Comparison of ENCODE assay signal across 13 cellular contexts in the genomic region with DNA sequence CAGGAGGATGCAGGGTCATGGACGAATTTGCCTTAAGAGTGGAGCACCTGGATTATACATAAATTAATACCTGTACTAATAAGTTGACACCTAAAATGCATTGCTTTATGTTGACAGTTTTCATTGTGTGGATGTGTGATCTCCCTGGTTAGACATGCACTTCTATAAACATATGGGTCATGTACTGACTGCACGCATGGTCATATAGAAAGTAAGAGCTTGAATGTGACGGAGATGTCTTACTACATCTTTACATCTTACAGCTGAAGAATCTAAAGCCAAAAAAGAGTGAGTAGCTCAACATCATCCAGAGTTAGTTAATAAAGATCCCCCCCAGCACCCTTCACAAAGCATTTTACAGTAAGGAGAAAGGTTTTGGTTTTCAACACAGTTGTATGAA.
DNase-seq lines count a peak whose midpoint lies in the region; ATAC-seq and TF ChIP-seq lines count a peak whose summit lies in the region.
"Had no signal": no experiment of that assay in that cellular context is flagged by ENCODE, and none has a peak within 500 bp of the region (broad histone marks: within the 10 kb centered on the region; RNA-seq: fewer than 3 reads in every experiment).

No MANE protein-coding gene starts in this region.

- H3K4me2 ChIP-seq in GM23338: no peak overlapping the region

- H3K4me1 ChIP-seq in GM23338 (ENCODE audit: insufficient read depth): peaks cover 7% of the 10 kb centered on the region; the same call in 1 of the 2 replicates

- H4K20me1 ChIP-seq in GM23338 (replicated peaks; ENCODE audit: insufficient read depth): no peaks in the 10 kb centered on the region

- H3K4me3 Mint-ChIP-seq in endothelial cell (ENCODE audit: unreplicated experiment) (no peak overlapping the region), GM23338 (no peak overlapping the region)
- no peak overlapping the region for H3K4me3 Mint-ChIP-seq in stimulated activated effector memory CD8-positive, alpha-beta T cell treated with anti-CD3 and anti-CD28 coated beads, Interleukin-12 subunit alpha, Interleukin-12 subunit beta, amount 100 ng/mL, for 72 hours
- H3K4me3 Mint-ChIP-seq: B cell; CD4-positive, alpha-beta T cell had no signal

- H3K4me1 Mint-ChIP-seq in endothelial cell (ENCODE audit: unreplicated experiment) (peaks cover 28% of the 10 kb centered on the region), GM23338 (peaks cover 8% of the 10 kb centered on the region; the same call in 2 of the 3 replicates)
- H3K4me1 Mint-ChIP-seq in stimulated activated effector memory CD8-positive, alpha-beta T cell treated with anti-CD3 and anti-CD28 coated beads, Interleukin-12 subunit alpha, Interleukin-12 subunit beta, amount 100 ng/mL, for 72 hours: peaks cover 26% of the 10 kb centered on the region
- H3K4me1 Mint-ChIP-seq: B cell had no signal

- H3K79me2 ChIP-seq in GM23338 (replicated peaks; ENCODE audit: insufficient read depth): no peaks in the 10 kb centered on the region

- H3K27ac ChIP-seq in SK-N-MC (no peak overlapping the region; the same call in 1 of the 2 replicates), GM23338 (ENCODE audit: low read depth) (no peak overlapping the region)
- H3K27ac ChIP-seq: HL-60 had no signal

- H3K4me3 ChIP-seq in SK-N-MC (peak overlapping the region; percentile 41; the same call in 1 of the 2 replicates), GM23338 (no peak overlapping the region)

- H3K9ac ChIP-seq in SK-N-MC (ENCODE audit: insufficient read length): no peak overlapping the region

- H3K27me3 ChIP-seq in GM23338 (ENCODE audit: insufficient read depth): no peaks in the 10 kb centered on the region

- H3K9me3 ChIP-seq in SK-N-MC (ENCODE audit: low read depth, low read length): no peaks in the 10 kb centered on the region

- H3K27me3 Mint-ChIP-seq in endothelial cell (ENCODE audit: unreplicated experiment): peaks cover 3% of the 10 kb centered on the region
- H3K27me3 Mint-ChIP-seq in GM23338 (ENCODE audit: insufficient read depth, low read depth, poor library complexity): no peaks in the 10 kb centered on the region
- H3K27me3 Mint-ChIP-seq: CD4-positive, alpha-beta T cell had no signal

- TF ChIP-seq CTCF in endothelial cell (IDR thresholded peaks at IDR 0.05; ENCODE audit: unreplicated experiment) (no peak), GM23338 (conservative IDR thresholded peaks at IDR 0.05; ENCODE audit: low read depth in 2 of 2) (no peak)

- no peaks in the 10 kb centered on the region for H3K36me3 ChIP-seq in SK-N-MC (ENCODE audit: insufficient read depth, low read length)
- H3K36me3 ChIP-seq in GM23338 (ENCODE audit: insufficient read depth): no peaks in the 10 kb centered on the region

- peaks cover 0 to 18% of the 10 kb centered on the region in 2 donors for H3K9me3 Mint-ChIP-seq in activated naive CD4-positive, alpha-beta T cell treated with anti-CD3 and anti-CD28 coated beads, Interleukin-2, amount 50 U/mL, for 72 hours
- no peaks in the 10 kb centered on the region for H3K9me3 Mint-ChIP-seq in endothelial cell (ENCODE audit: unreplicated experiment)
- H3K9me3 Mint-ChIP-seq in stimulated activated effector memory CD8-positive, alpha-beta T cell treated with anti-CD3 and anti-CD28 coated beads, Interleukin-12 subunit alpha, Interleukin-12 subunit beta, amount 100 ng/mL, for 72 hours: no peaks in the 10 kb centered on the region
- no peaks in the 10 kb centered on the region; the same call in 2 of the 3 replicates for H3K9me3 Mint-ChIP-seq in GM23338
- H3K9me3 Mint-ChIP-seq: CD4-positive, alpha-beta T cell had no signal

- DNase-seq in activated naive CD4-positive, alpha-beta T cell treated with anti-CD3 and anti-CD28 coated beads, Interleukin-2, amount 50 U/mL, for 72 hours (ENCODE audit: low spot score in 2 of 2): no peak
- DNase-seq in activated naive CD4-positive, alpha-beta T cell treated with anti-CD3 and anti-CD28 coated beads, Interleukin-2, amount 50 U/mL, for 16 hours: no peak
- no peak for DNase-seq in SK-N-MC (ENCODE audit: low read depth, low spot score)
- DNase-seq in endothelial cell (ENCODE audit: low spot score): no peak
- DNase-seq in stimulated activated effector memory CD8-positive, alpha-beta T cell treated with anti-CD3 and anti-CD28 coated beads, Interleukin-12 subunit alpha, Interleukin-12 subunit beta, amount 100 ng/mL, for 72 hours (ENCODE audit: low spot score in 2 of 2): no peak
- DNase-seq in GM23338 (ENCODE audit: low spot score): no peak
- no peak for DNase-seq in midbrain (lab: John Stamatoyannopoulos, UW)
- DNase-seq: C1 segment of cervical spinal cord; CD4-positive, alpha-beta T cell; DMS79; H7 had no signal

- H3K27ac Mint-ChIP-seq in activated naive CD4-positive, alpha-beta T cell treated with anti-CD3 and anti-CD28 coated beads, Interleukin-2, amount 50 U/mL, for 72 hours: peak overlapping the region in 1 of 2 donors; percentile 0
- H3K27ac Mint-ChIP-seq in endothelial cell (ENCODE audit: unreplicated experiment) (peak overlapping the region; percentile 94), GM23338 (no peak overlapping the region)
- H3K27ac Mint-ChIP-seq in stimulated activated effector memory CD8-positive, alpha-beta T cell treated with anti-CD3 and anti-CD28 coated beads, Interleukin-12 subunit alpha, Interleukin-12 subunit beta, amount 100 ng/mL, for 72 hours: peak overlapping the region; percentile 13
- H3K27ac Mint-ChIP-seq: B cell; CD4-positive, alpha-beta T cell had no signal

- H3K9me2 ChIP-seq in GM23338 (ENCODE audit: insufficient read depth): no peaks in the 10 kb centered on the region

- peaks cover 0 to 19% of the 10 kb centered on the region in 2 donors for H3K36me3 Mint-ChIP-seq in activated naive CD4-positive, alpha-beta T cell treated with anti-CD3 and anti-CD28 coated beads, Interleukin-2, amount 50 U/mL, for 72 hours
- H3K36me3 Mint-ChIP-seq in endothelial cell (ENCODE audit: low read depth, unreplicated experiment) (no peaks in the 10 kb centered on the region), GM23338 (ENCODE audit: low read depth) (no peaks in the 10 kb centered on the region)
- H3K36me3 Mint-ChIP-seq in stimulated activated effector memory CD8-positive, alpha-beta T cell treated with anti-CD3 and anti-CD28 coated beads, Interleukin-12 subunit alpha, Interleukin-12 subunit beta, amount 100 ng/mL, for 72 hours: no peaks in the 10 kb centered on the region

- H2AFZ ChIP-seq in GM23338: no peak overlapping the region

- H3F3A ChIP-seq in GM23338 (replicated peaks; ENCODE audit: low read depth): no peaks in the 10 kb centered on the region

- peak; percentile 62 to 63 for ATAC-seq in activated naive CD4-positive, alpha-beta T cell treated with anti-CD3 and anti-CD28 coated beads, Interleukin-2, amount 50 U/mL, for 72 hours
- ATAC-seq in stimulated activated effector memory CD8-positive, alpha-beta T cell treated with anti-CD3 and anti-CD28 coated beads, Interleukin-12 subunit alpha, Interleukin-12 subunit beta, amount 100 ng/mL, for 72 hours: peak; percentile 89
- ATAC-seq in GM23338: no peak

TF ChIP-seq in GM23338, 12 proteins besides CTCF, POLR2A, EP300 and RAD21:
- TF ChIP-seq POLR2AphosphoS5 (IDR thresholded peaks at IDR 0.05; ENCODE audit: low read depth): no peak
- TF ChIP-seq CREB1 (CRISPR knock-in tag; IDR thresholded peaks at IDR 0.05; ENCODE audit: low read depth): no peak
- no peak for TF ChIP-seq NANOG (IDR thresholded peaks at IDR 0.05; ENCODE audit: borderline replicate concordance)
- TF ChIP-seq EZH2 (IDR thresholded peaks at IDR 0.05; ENCODE audit: low read depth, unreplicated experiment): no peak
- TF ChIP-seq EZH2phosphoT487 (IDR thresholded peaks at IDR 0.05; ENCODE audit: unreplicated experiment): no peak
- TF ChIP-seq, protein P1, sequence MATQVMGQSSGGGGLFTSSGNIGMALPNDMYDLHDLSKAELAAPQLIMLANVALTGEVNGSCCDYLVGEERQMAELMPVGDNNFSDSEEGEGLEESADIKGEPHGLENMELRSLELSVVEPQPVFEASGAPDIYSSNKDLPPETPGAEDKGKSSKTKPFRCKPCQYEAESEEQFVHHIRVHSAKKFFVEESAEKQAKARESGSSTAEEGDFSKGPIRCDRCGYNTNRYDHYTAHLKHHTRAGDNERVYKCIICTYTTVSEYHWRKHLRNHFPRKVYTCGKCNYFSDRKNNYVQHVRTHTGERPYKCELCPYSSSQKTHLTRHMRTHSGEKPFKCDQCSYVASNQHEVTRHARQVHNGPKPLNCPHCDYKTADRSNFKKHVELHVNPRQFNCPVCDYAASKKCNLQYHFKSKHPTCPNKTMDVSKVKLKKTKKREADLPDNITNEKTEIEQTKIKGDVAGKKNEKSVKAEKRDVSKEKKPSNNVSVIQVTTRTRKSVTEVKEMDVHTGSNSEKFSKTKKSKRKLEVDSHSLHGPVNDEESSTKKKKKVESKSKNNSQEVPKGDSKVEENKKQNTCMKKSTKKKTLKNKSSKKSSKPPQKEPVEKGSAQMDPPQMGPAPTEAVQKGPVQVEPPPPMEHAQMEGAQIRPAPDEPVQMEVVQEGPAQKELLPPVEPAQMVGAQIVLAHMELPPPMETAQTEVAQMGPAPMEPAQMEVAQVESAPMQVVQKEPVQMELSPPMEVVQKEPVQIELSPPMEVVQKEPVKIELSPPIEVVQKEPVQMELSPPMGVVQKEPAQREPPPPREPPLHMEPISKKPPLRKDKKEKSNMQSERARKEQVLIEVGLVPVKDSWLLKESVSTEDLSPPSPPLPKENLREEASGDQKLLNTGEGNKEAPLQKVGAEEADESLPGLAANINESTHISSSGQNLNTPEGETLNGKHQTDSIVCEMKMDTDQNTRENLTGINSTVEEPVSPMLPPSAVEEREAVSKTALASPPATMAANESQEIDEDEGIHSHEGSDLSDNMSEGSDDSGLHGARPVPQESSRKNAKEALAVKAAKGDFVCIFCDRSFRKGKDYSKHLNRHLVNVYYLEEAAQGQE (IDR thresholded peaks at IDR 0.05; ENCODE audit: unreplicated experiment): no peak
